Comparison of ENCODE assay signal across 23 cellular contexts in the genomic region with DNA sequence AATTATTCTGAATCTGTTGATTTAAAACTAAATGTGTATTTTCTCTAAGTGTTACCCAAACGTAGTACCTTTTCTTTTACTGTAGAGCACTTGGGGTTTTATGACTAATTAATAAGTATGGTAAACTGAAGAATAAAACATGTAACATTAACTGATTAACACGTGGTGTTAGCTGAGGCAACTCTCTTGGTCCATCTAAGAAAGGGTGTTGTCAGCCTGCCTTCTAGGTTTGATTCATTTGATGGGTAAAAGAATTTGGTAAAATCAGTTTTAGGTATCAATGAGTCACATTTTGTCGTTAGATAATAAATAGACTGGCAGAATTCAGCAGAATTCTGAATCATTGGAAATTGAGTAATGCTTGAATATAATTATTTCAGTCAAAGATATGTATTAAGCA.
DNase-seq lines count a peak whose midpoint lies in the region; ATAC-seq, FAIRE-seq and TF ChIP-seq lines count a peak whose summit lies in the region.
"Had no signal": no experiment of that assay in that cellular context is flagged by ENCODE, and none has a peak within 500 bp of the region (broad histone marks: within the 10 kb centered on the region; RNA-seq: fewer than 3 reads in every experiment).

No MANE protein-coding gene starts in this region.

- peak overlapping the region; percentile 0 for H3K4me2 ChIP-seq in endothelial cell of umbilical vein (ENCODE audit: insufficient read depth, low read length)

- ATAC-seq in left cardiac atrium (no peak), GM21515 (IDR thresholded peaks at IDR 0.05; ENCODE audit: unreplicated experiment) (no peak), right lobe of liver (no peak), GM21825 (IDR thresholded peaks at IDR 0.05; ENCODE audit: unreplicated experiment) (no peak)
- ATAC-seq: PC-3, sciatic nerve had no signal

- H3K79me2 ChIP-seq in endothelial cell of umbilical vein (ENCODE audit: control insufficient read depth, insufficient read depth, low read length): peaks cover 84% of the 10 kb centered on the region

- intact Hi-C loops in left cardiac atrium (cut with DNase I) (no loop called here), endothelial cell of umbilical vein (cut with micrococcal nuclease) (no loop called here), vagina (cut with DNase I) (no loop called here), right lobe of liver (cut with DNase I) (no loop called here)

- H4K20me1 ChIP-seq in endothelial cell of umbilical vein (replicated peaks; ENCODE audit: control insufficient read depth, extremely low read depth, insufficient read depth, low read length): no peaks in the 10 kb centered on the region

- POLR2A ChIA-PET in endothelial cell of umbilical vein (lab: Charles Lee): no interaction called here

- H3K9ac ChIP-seq in endothelial cell of umbilical vein (replicated peaks; ENCODE audit: extremely low read depth, insufficient read depth, low read length) (no peak overlapping the region), rectal smooth muscle tissue (ENCODE audit: low read length) (no peak overlapping the region)

- H3K4me3 ChIP-seq in right atrium auricular region: no peak overlapping the region
- no peak overlapping the region for H3K4me3 ChIP-seq in endothelial cell of umbilical vein (replicated peaks in 1 of 3; ENCODE audit: insufficient read depth in 1 of 3, low read depth in 1 of 3, low read length in 3 of 3)
- no peak overlapping the region for H3K4me3 ChIP-seq in rectal smooth muscle tissue (ENCODE audit: low read length)
- H3K4me3 ChIP-seq in vagina: no peak overlapping the region
- H3K4me3 ChIP-seq in right lobe of liver: no peak overlapping the region
- H3K4me3 ChIP-seq: upper lobe of left lung had no signal

- dilution Hi-C loops in endothelial cell of umbilical vein (cut with MboI; ENCODE audit: extremely low pct_ligation_motif_present, low sequenced_read_pairs): no loop called here

- H3K9me3 ChIP-seq in right atrium auricular region (no peaks in the 10 kb centered on the region), endothelial cell of umbilical vein (replicated peaks; ENCODE audit: control insufficient read depth, insufficient read depth, low read length) (no peaks in the 10 kb centered on the region), vagina (no peaks in the 10 kb centered on the region), right lobe of liver (no peaks in the 10 kb centered on the region)
- H3K9me3 ChIP-seq: upper lobe of left lung had no signal

- no peaks in the 10 kb centered on the region for H3K36me3 ChIP-seq in right atrium auricular region
- no peaks in the 10 kb centered on the region for H3K36me3 ChIP-seq in endothelial cell of umbilical vein (ENCODE audit: control insufficient read depth in 2 of 2, extremely low read depth in 1 of 2, insufficient read depth in 2 of 2, low read length in 2 of 2)
- H3K36me3 ChIP-seq in rectal smooth muscle tissue (ENCODE audit: control insufficient read depth, insufficient read depth, low read length): no peaks in the 10 kb centered on the region
- H3K36me3 ChIP-seq in vagina: no peaks in the 10 kb centered on the region
- no peaks in the 10 kb centered on the region for H3K36me3 ChIP-seq in right lobe of liver
- H3K36me3 ChIP-seq: upper lobe of left lung had no signal

- no peaks in the 10 kb centered on the region for H3K9me1 ChIP-seq in endothelial cell of umbilical vein (replicated peaks; ENCODE audit: control insufficient read depth, extremely low read depth, insufficient read depth, low read length)

- DNase-seq in right atrium auricular region (ENCODE audit: low spot score): no peak
- no peak for DNase-seq in left cardiac atrium
- DNase-seq in endothelial cell of umbilical vein (ENCODE audit: low read depth, low spot score): no peak
- no peak for DNase-seq in vagina (ENCODE audit: extremely low spot score in 2 of 2)
- DNase-seq in right lobe of liver: no peak
- DNase-seq: activated CD4-positive, alpha-beta T cell treated with anti-CD3 and anti-CD28 coated beads for 48 hours; activated CD8-positive, alpha-beta memory T cell treated with anti-CD3 and anti-CD28 coated beads, Interleukin-2, amount 50 U/mL, for 48 hours; activated naive CD4-positive, alpha-beta T cell treated with Interleukin-2 at 50 U/mL for 16 hours; aorta; CD8-positive, alpha-beta memory T cell; DMS53; effector memory CD4-positive, alpha-beta T cell; NCI-H187 treated with DMSO at 0.1 percent for 48 hours; nucleus accumbens; PC-3; SIG-M5; T-helper 1 cell; upper lobe of left lung had no signal

- H3K27ac ChIP-seq in right atrium auricular region (peak overlapping the region; percentile 78 to 91), endothelial cell of umbilical vein (ENCODE audit: insufficient read depth, low read depth, low read length) (no peak overlapping the region), rectal smooth muscle tissue (ENCODE audit: low read depth, low read length) (peak overlapping the region; percentile 46), vagina (peak overlapping the region; percentile 76), right lobe of liver (no peak overlapping the region)

- H3K4me1 ChIP-seq in right atrium auricular region (peaks cover 0 to 100% of the 10 kb centered on the region in 2 donors), endothelial cell of umbilical vein (ENCODE audit: control insufficient read depth, extremely low read depth, insufficient read depth, low read length) (peaks cover 76% of the 10 kb centered on the region), rectal smooth muscle tissue (ENCODE audit: control insufficient read depth, insufficient read depth, low read length) (peaks cover 78% of the 10 kb centered on the region), vagina (peaks cover 99% of the 10 kb centered on the region), right lobe of liver (peaks cover 0 to 57% (median 15%) of the 10 kb centered on the region in 4 donors)

- TF ChIP-seq POLR2A in endothelial cell of umbilical vein (IDR thresholded peaks at IDR 0.05; ENCODE audit: low read depth, low read length) (no peak), vagina (IDR thresholded peaks at IDR 0.05) (no peak), right lobe of liver (IDR thresholded peaks at IDR 0.05) (no peak)

- BruUV-seq in endothelial cell of umbilical vein (replicated peaks; lab: Mats Ljungman, UMichigan): no TSS peak

- 45% methylated on average over 3 of the region's 3 CpGs for WGBS in right lobe of liver (ENCODE audit: insufficient coverage, low coverage, low lambda C conversion rate, missing lambda C conversion rate)

- no peak for TF ChIP-seq CTCF in right atrium auricular region (IDR thresholded peaks at IDR 0.05)
- no peak for TF ChIP-seq CTCF in endothelial cell of umbilical vein (IDR thresholded peaks at IDR 0.05; ENCODE audit: extremely low read depth in 1 of 2, insufficient read depth in 1 of 2, low read depth in 1 of 2, low read length in 2 of 2)
- no peak for TF ChIP-seq CTCF in vagina (IDR thresholded peaks at IDR 0.05)
- no peak for TF ChIP-seq CTCF in right lobe of liver (IDR thresholded peaks at IDR 0.05)

- H2AFZ ChIP-seq in endothelial cell of umbilical vein (ENCODE audit: low read depth, low read length): no peak overlapping the region

- FAIRE-seq in endothelial cell of umbilical vein (lab: Jason Lieb, UNC): no peak
- FAIRE-seq: GM12892 had no signal

- CTCF ChIA-PET in endothelial cell of umbilical vein (lab: Charles Lee): interaction anchor here (1.2 to 3.8 kb wide), 2 partner anchors 59 to 99 kb away, joined by 3 to 15 read pairs; no protein-coding TSS in a partner anchor

- H3K27me3 ChIP-seq in right atrium auricular region (no peaks in the 10 kb centered on the region), endothelial cell of umbilical vein (ENCODE audit: control insufficient read depth in 2 of 2, insufficient read depth in 2 of 2, low read length in 2 of 2) (no peaks in the 10 kb centered on the region), rectal smooth muscle tissue (ENCODE audit: control insufficient read depth, insufficient read depth, low read length) (no peaks in the 10 kb centered on the region), vagina (no peaks in the 10 kb centered on the region), right lobe of liver (no peaks in the 10 kb centered on the region)
- H3K27me3 ChIP-seq: upper lobe of left lung had no signal

TF ChIP-seq in endothelial cell of umbilical vein, 7 proteins besides CTCF, POLR2A, EP300 and RAD21:
- TF ChIP-seq POLR2AphosphoS5 (IDR thresholded peaks at IDR 0.05; ENCODE audit: insufficient read depth, low read depth, low read length) (no peak), FOS (IDR thresholded peaks at IDR 0.05; ENCODE audit: borderline replicate concordance, insufficient read depth, low read length) (peak; percentile 32)

Comparison
In these comparisons a context has a peak if more than half of its experiments do, and no peak if none do; other contexts are left out.
1. H3K27ac ChIP-seq: peak in right atrium auricular region (2 of 2), rectal smooth muscle tissue (single experiment) and vagina (single experiment); none in endothelial cell of umbilical vein (single experiment) and right lobe of liver (0 of 3).